In the genomic region with DNA sequence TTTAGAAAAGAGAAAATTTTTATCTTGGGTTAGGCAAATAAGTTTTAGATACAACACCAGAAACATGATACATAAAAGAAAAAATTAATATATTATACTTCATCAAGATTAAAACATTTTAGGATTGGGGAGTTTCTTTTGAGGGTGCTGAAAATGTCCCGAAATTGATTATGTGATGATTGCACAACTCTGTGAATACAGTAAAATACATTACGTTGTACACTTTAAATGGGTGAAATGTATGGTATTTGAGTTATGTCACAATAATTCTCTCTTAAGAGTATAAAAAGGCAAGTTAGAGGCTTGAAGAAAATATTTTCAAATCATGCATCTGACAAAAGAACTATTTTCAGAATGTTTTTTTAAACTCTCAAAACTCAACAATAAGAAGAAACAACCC, we compare ENCODE assay signal across 18 cellular contexts. TPM values are rescaled to one million over a fixed set of nuclear protein-coding genes. Genes with fewer than 3 reads are reported as not detected.
A peak's percentile ranks its signal among the peaks of the same experiment; 100 is the strongest.
DNase-seq lines count a peak whose midpoint lies in the region; ATAC-seq and TF ChIP-seq lines count a peak whose summit lies in the region.
"Had no signal": no experiment of that assay in that cellular context is flagged by ENCODE, and none has a peak within 500 bp of the region (broad histone marks: within the 10 kb centered on the region; RNA-seq: fewer than 3 reads in every experiment).

No MANE protein-coding gene starts in this region.

- no peak overlapping the region for H3K56ac ChIP-seq in IMR-90 (ENCODE audit: extremely low read depth, insufficient read depth, low read length)

- H3K4me1 ChIP-seq in IMR-90 (ENCODE audit: control insufficient read depth, insufficient read depth, low read length) (no peaks in the 10 kb centered on the region), adipocyte (ENCODE audit: control insufficient read depth, insufficient read depth, low read length) (no peaks in the 10 kb centered on the region), ascending aorta (no peaks in the 10 kb centered on the region)
- H3K4me1 ChIP-seq: BE2C, BLaER1 had no signal

- H3K4ac ChIP-seq in IMR-90 (ENCODE audit: low read depth, low read length): no peak overlapping the region

- no peak overlapping the region for H2AK5ac ChIP-seq in IMR-90 (ENCODE audit: low read depth, low read length)

- no peak overlapping the region for H3K4me3 Mint-ChIP-seq in chondrocyte (ENCODE audit: unreplicated experiment)
- H3K4me3 Mint-ChIP-seq: CD14-positive monocyte; CD4-positive, alpha-beta memory T cell; CD4-positive, CD25-positive, alpha-beta regulatory T cell; CD8-positive, alpha-beta memory T cell had no signal

- no peak overlapping the region for H4K91ac ChIP-seq in IMR-90 (ENCODE audit: insufficient read depth, low read depth, low read length)

- no peak overlapping the region for H3K9ac ChIP-seq in IMR-90 (ENCODE audit: low read depth, low read length)
- H3K9ac ChIP-seq in adipocyte (ENCODE audit: low read length): no peak overlapping the region
- H3K9ac ChIP-seq: BLaER1 had no signal

- H2BK5ac ChIP-seq in IMR-90 (ENCODE audit: low read depth, low read length, poor library complexity, severe bottlenecking): no peak overlapping the region

- H3K23ac ChIP-seq in IMR-90 (ENCODE audit: low read depth, low read length): no peak overlapping the region

- no peaks in the 10 kb centered on the region for H3K9me1 ChIP-seq in IMR-90 (ENCODE audit: insufficient read depth, low read length)

- no peak overlapping the region for H2BK20ac ChIP-seq in IMR-90 (ENCODE audit: low read depth, low read length)

- no peak for TF ChIP-seq POLR2A in IMR-90 (IDR thresholded peaks at IDR 0.05; ENCODE audit: low read depth, low read length)

- H3K18ac ChIP-seq in IMR-90 (ENCODE audit: low read depth, low read length): no peak overlapping the region

- no peak overlapping the region for H2BK120ac ChIP-seq in IMR-90 (ENCODE audit: low read depth, low read length)

- H3K27ac Mint-ChIP-seq in chondrocyte (ENCODE audit: unreplicated experiment): peak overlapping the region; percentile 81
- H3K27ac Mint-ChIP-seq: CD14-positive monocyte; CD4-positive, CD25-positive, alpha-beta regulatory T cell; CD8-positive, alpha-beta memory T cell had no signal

- in situ Hi-C loops in IMR-90 (cut with MboI; ENCODE audit: low sequenced_read_pairs): no loop called here

- no TSS peak for BruUV-seq in IMR-90 (replicated peaks; lab: Mats Ljungman, UMichigan)

- intact Hi-C loops in IMR-90 (cut with micrococcal nuclease) (loop anchor here (5.0 kb wide), 1 partner anchor 38 kb away; no protein-coding TSS in a partner anchor), ascending aorta (cut with DNase I) (no loop called here)

- ATAC-seq in IMR-90 (ENCODE audit: low read depth): no peak
- ATAC-seq in HG02763 (IDR thresholded peaks at IDR 0.05; ENCODE audit: unreplicated experiment): no peak

- no peak for TF ChIP-seq RAD21 in IMR-90 (IDR thresholded peaks at IDR 0.05; ENCODE audit: low read length)

- DNase-seq in IMR-90 (no peak), adipocyte (ENCODE audit: low read depth) (peak; percentile 32), chondrocyte (ENCODE audit: low spot score) (no peak), ascending aorta (ENCODE audit: low spot score in 2 of 2) (no peak), D341Med (ENCODE audit: low spot score) (no peak)
- DNase-seq: 8988T; ACHN; BE2C; C1 segment of cervical spinal cord; CD4-positive, alpha-beta memory T cell; CD4-positive, CD25-positive, alpha-beta regulatory T cell; CD8-positive, alpha-beta memory T cell; COR-L47; DMS79 treated with DMSO at 0.1 percent for 48 hours; GF-D8 had no signal

- H4K20me1 ChIP-seq in IMR-90 (ENCODE audit: insufficient read depth, low read length): no peaks in the 10 kb centered on the region
- H4K20me1 ChIP-seq: BLaER1 had no signal

- no peaks in the 10 kb centered on the region for H3K79me1 ChIP-seq in IMR-90 (ENCODE audit: low read depth in 1 of 2, low read length in 2 of 2)

- no peaks in the 10 kb centered on the region for H3K27me3 Mint-ChIP-seq in chondrocyte (ENCODE audit: low read depth)

- no peak overlapping the region for H2AFZ ChIP-seq in IMR-90 (replicated peaks; ENCODE audit: low read length, poor library complexity)

- TF ChIP-seq CTCF in IMR-90 (conservative IDR thresholded peaks at IDR 0.05; ENCODE audit: low read depth, low read length) (no peak), chondrocyte (IDR thresholded peaks at IDR 0.05) (no peak), ascending aorta (IDR thresholded peaks at IDR 0.05) (no peak)

- peaks cover 29% of the 10 kb centered on the region for H3K9me3 Mint-ChIP-seq in chondrocyte (ENCODE audit: low read depth)

- no peak overlapping the region for H2AK9ac ChIP-seq in IMR-90 (replicated peaks; ENCODE audit: low read depth, low read length, poor library complexity)

- dilution Hi-C loops in IMR-90 (cut with HindIII; ENCODE audit: low sequenced_read_pairs, unreplicated experiment): no loop called here

- H3K9me3 ChIP-seq in IMR-90 (ENCODE audit: control insufficient read depth, insufficient read depth, low read length) (peaks cover 3% of the 10 kb centered on the region; the same call in 1 of the 2 replicates), adipocyte (ENCODE audit: control insufficient read depth, low read length) (peaks cover 17% of the 10 kb centered on the region), ascending aorta (peaks cover 0 to 6% of the 10 kb centered on the region in 2 donors)
- H3K9me3 ChIP-seq: BE2C had no signal

- no peak overlapping the region for H3K27ac ChIP-seq in IMR-90 (ENCODE audit: insufficient read depth, low read length)
- H3K27ac ChIP-seq in ascending aorta: no peak overlapping the region
- H3K27ac ChIP-seq: BLaER1 had no signal

- H4K5ac ChIP-seq in IMR-90 (ENCODE audit: low read depth, low read length): no peak overlapping the region

- peaks cover 8% of the 10 kb centered on the region for H3K4me1 Mint-ChIP-seq in chondrocyte (ENCODE audit: low read depth)
- H3K4me1 Mint-ChIP-seq: CD14-positive monocyte; CD4-positive, alpha-beta memory T cell; CD4-positive, CD25-positive, alpha-beta regulatory T cell had no signal

- H2BK15ac ChIP-seq in IMR-90 (ENCODE audit: low read depth, low read length): no peak overlapping the region

- CTCF ChIA-PET in IMR-90 (lab: Yijun Ruan, JAX): no interaction called here

- H3K27me3 ChIP-seq in IMR-90 (ENCODE audit: control insufficient read depth, insufficient read depth, low read length): peaks cover 4% of the 10 kb centered on the region
- H3K27me3 ChIP-seq in adipocyte (replicated peaks; ENCODE audit: control insufficient read depth, insufficient read depth, low read length): no peaks in the 10 kb centered on the region
- no peaks in the 10 kb centered on the region for H3K27me3 ChIP-seq in ascending aorta
- H3K27me3 ChIP-seq: BE2C, BLaER1 had no signal

- H3K4me3 ChIP-seq in IMR-90 (ENCODE audit: insufficient read depth, low read depth, low read length): no peak overlapping the region
- H3K4me3 ChIP-seq in adipocyte (ENCODE audit: low read length): no peak overlapping the region
- H3K4me3 ChIP-seq in ascending aorta: no peak overlapping the region
- H3K4me3 ChIP-seq: BLaER1 had no signal

- H4K8ac ChIP-seq in IMR-90 (ENCODE audit: low read depth in 2 of 2, low read length in 2 of 2): no peak overlapping the region

- no peak overlapping the region for H3K4me2 ChIP-seq in IMR-90 (ENCODE audit: low read depth, low read length)
- H3K4me2 ChIP-seq: BLaER1 had no signal

- H3K36me3 ChIP-seq in IMR-90 (ENCODE audit: control insufficient read depth, insufficient read depth, low read length) (no peaks in the 10 kb centered on the region), adipocyte (ENCODE audit: control insufficient read depth, insufficient read depth, low read length, severe bottlenecking) (no peaks in the 10 kb centered on the region), ascending aorta (no peaks in the 10 kb centered on the region)
- H3K36me3 ChIP-seq: BE2C, BLaER1 had no signal

- no peak overlapping the region for H3K14ac ChIP-seq in IMR-90 (replicated peaks; ENCODE audit: low read depth, low read length)

- POLR2A ChIA-PET in IMR-90 (lab: Charles Lee; ENCODE audit: unreplicated experiment): no interaction called here

- WGBS in IMR-90 (ENCODE audit: extremely low coverage in 2 of 2, insufficient read length in 1 of 2), 2 experiments: no CpG with 5 or more reads among the region's 2 CpGs

- peaks cover 9% of the 10 kb centered on the region for H3K36me3 Mint-ChIP-seq in chondrocyte (ENCODE audit: low read depth)
- H3K36me3 Mint-ChIP-seq: CD14-positive monocyte; CD4-positive, alpha-beta memory T cell; CD4-positive, CD25-positive, alpha-beta regulatory T cell had no signal

TF ChIP-seq in IMR-90, 13 proteins besides CTCF, POLR2A, EP300 and RAD21:
- TF ChIP-seq RCOR1 (IDR thresholded peaks at IDR 0.05; ENCODE audit: insufficient replicate concordance, low read length): no peak
- peak; percentile 79 for TF ChIP-seq CEBPB (IDR thresholded peaks at IDR 0.05; ENCODE audit: low read depth, low read length)
- no peak for TF ChIP-seq RFX5 (IDR thresholded peaks at IDR 0.05; ENCODE audit: low read depth, low read length)
TF ChIP-seq in IMR-90: peak in this region for 1.

RNA-seq across cellular contexts. Expression of a gene that starts 36.2 kb away (rescaled TPM):
- total RNA-seq in IMR-90 (2012; rRNA removed) (4.4 and 5.6 TPM in 2 replicates), chondrocyte (22.7 to 25.4 TPM (median 23.7 TPM) in 3 replicates), ascending aorta (11.2 TPM)
- polyA plus RNA-seq in IMR-90 (2012; rRNA removed): 16.2 and 17.1 TPM in 2 replicates
- polyA plus RNA-seq in IMR-90 (2012; cell fraction: cytosol; rRNA removed): 9.3 and 9.6 TPM in 2 replicates
- polyA plus RNA-seq in IMR-90 (2012; cell fraction: nucleus; rRNA removed; ENCODE audit: low replicate concordance): 10.3 and 25.5 TPM in 2 replicates

RNA-seq across cellular contexts. Expression of a gene that starts 47.6 kb away (rescaled TPM):
- total RNA-seq in IMR-90 (2012; rRNA removed) (43.9 and 67.5 TPM in 2 replicates), chondrocyte (209 to 255 TPM (median 228 TPM) in 3 replicates), ascending aorta (37.5 TPM)
- 21.9 and 24.9 TPM in 2 replicates for polyA plus RNA-seq in IMR-90 (2012; rRNA removed)
- 2.5 and 5.3 TPM in 2 replicates for polyA plus RNA-seq in IMR-90 (2012; cell fraction: cytosol; rRNA removed)
- 0.63 and 7.9 TPM in 2 replicates for polyA plus RNA-seq in IMR-90 (2012; cell fraction: nucleus; rRNA removed; ENCODE audit: low replicate concordance)
